ENCODE assay signal across 15 cellular contexts in the genomic region with DNA sequence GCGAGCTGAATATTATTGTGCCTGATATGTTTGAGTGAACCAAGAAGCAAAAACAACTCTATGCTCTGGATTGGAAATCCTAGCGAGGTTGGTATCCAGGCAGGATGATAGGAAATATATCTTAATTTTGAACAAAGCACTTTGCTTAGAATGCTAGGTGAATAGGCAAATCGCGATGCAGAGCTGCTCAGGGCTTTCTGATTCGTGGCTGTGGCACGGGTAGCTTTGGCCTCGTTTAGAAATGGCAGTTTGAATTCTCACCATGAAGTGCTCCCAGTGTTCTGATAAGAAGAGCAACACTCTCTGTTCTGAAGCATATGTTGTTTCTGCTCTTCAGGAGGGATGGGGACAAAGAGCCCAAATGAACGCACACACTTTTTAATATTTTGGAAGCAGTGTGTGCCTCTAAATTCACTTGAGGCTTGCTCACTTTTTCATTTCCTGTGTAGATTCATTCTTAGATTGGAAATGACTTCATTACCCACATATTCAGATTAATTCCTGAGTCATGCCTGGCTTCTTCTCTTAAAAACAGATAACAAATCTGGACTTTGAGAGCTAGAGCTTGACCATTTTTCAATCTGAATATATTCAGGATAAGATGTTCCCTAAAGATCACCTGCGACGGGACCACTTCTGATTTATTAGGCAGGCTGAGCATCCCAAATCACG.
DNase-seq lines count a peak whose midpoint lies in the region; ATAC-seq, FAIRE-seq and TF ChIP-seq lines count a peak whose summit lies in the region.
"Had no signal": no experiment of that assay in that cellular context is flagged by ENCODE, and none has a peak within 500 bp of the region (broad histone marks: within the 10 kb centered on the region; RNA-seq: fewer than 3 reads in every experiment).

No MANE protein-coding gene starts in this region.

- no peaks in the 10 kb centered on the region for H3K36me3 Mint-ChIP-seq in activated T-cell treated with anti-CD3 and anti-CD28 coated beads, Interleukin-2, amount 50 U/mL, for 4 hours (ENCODE audit: insufficient read depth)

- no peak overlapping the region for H3K4me3 Mint-ChIP-seq in activated T-cell treated with anti-CD3 and anti-CD28 coated beads, Interleukin-2, amount 50 U/mL, for 4 hours
- H3K4me3 Mint-ChIP-seq: naive thymus-derived CD8-positive, alpha-beta T cell had no signal

- peaks cover 1% of the 10 kb centered on the region for H3K4me1 Mint-ChIP-seq in activated T-cell treated with anti-CD3 and anti-CD28 coated beads, Interleukin-2, amount 50 U/mL, for 4 hours (ENCODE audit: low read depth)

- no peak overlapping the region for H3K4me3 ChIP-seq in fibroblast of villous mesenchyme (ENCODE audit: low read depth, low read length)
- H3K4me3 ChIP-seq: esophagus squamous epithelium had no signal

- H3K27me3 Mint-ChIP-seq in activated T-cell treated with anti-CD3 and anti-CD28 coated beads, Interleukin-2, amount 50 U/mL, for 4 hours (ENCODE audit: low read depth) = no peaks in the 10 kb centered on the region
- H3K27me3 Mint-ChIP-seq: naive thymus-derived CD8-positive, alpha-beta T cell had no signal

- DNase-seq in activated T-cell treated with anti-CD3 and anti-CD28 coated beads, Interleukin-2, amount 50 U/mL, for 4 hours = no peak
- DNase-seq in activated T-cell treated with anti-CD3 and anti-CD28 coated beads for 4 hours (no peak), fibroblast of villous mesenchyme (ENCODE audit: low read depth) (peak; percentile 39), urothelium cell line (ENCODE audit: low spot score) (peak; percentile 26), left ventricle myocardium superior (no peak), SW 1271 (lab: John Stamatoyannopoulos, UW) (no peak)
- DNase-seq in activated T-cell treated with anti-CD3 and anti-CD28 coated beads, Interleukin-2, amount 50 U/mL, for 48 hours = peak; percentile 26 to 27
- DNase-seq: activated CD8-positive, alpha-beta memory T cell treated with anti-CD3 and anti-CD28 coated beads, Interleukin-2, amount 50 U/mL, for 48 hours; AML-193; caudate nucleus; esophagus squamous epithelium; islet precursor cell; MV-4-11; naive thymus-derived CD8-positive, alpha-beta T cell had no signal

- intact Hi-C loops in left ventricle myocardium superior (cut with micrococcal nuclease) = no loop called here

- H3K9me3 Mint-ChIP-seq in activated T-cell treated with anti-CD3 and anti-CD28 coated beads, Interleukin-2, amount 50 U/mL, for 4 hours = peaks cover 6% of the 10 kb centered on the region

- FAIRE-seq in urothelium cell line (lab: Jason Lieb, UNC) = no peak

- peak; percentile 66 to 71 for ATAC-seq in activated T-cell treated with anti-CD3 and anti-CD28 coated beads, Interleukin-2, amount 50 U/mL, for 4 hours
- ATAC-seq in left ventricle myocardium superior (no peak), GM19328 (IDR thresholded peaks at IDR 0.05; ENCODE audit: unreplicated experiment) (no peak)
- ATAC-seq: naive thymus-derived CD8-positive, alpha-beta T cell had no signal

- TF ChIP-seq CTCF in fibroblast of villous mesenchyme (IDR thresholded peaks at IDR 0.05; ENCODE audit: insufficient read depth, low read depth, low read length) = no peak

Comparison
In these comparisons a context has a peak if more than half of its experiments do, and no peak if none do; other contexts are left out.
1. DNase-seq: peak in activated T-cell treated with anti-CD3 and anti-CD28 coated beads, Interleukin-2, amount 50 U/mL, for 48 hours (2 of 2), fibroblast of villous mesenchyme (single experiment) and urothelium cell line (single experiment); none in activated T-cell treated with anti-CD3 and anti-CD28 coated beads, Interleukin-2, amount 50 U/mL, for 4 hours (single experiment), activated T-cell treated with anti-CD3 and anti-CD28 coated beads for 4 hours (single experiment), left ventricle myocardium superior (single experiment) and SW 1271 (0 of 2).
2. ATAC-seq: peak in activated T-cell treated with anti-CD3 and anti-CD28 coated beads, Interleukin-2, amount 50 U/mL, for 4 hours (2 of 2); none in left ventricle myocardium superior (single experiment) and GM19328 (single experiment).